In genomic region chr7:96709381-96710228, GRCh38 we compare ENCODE assay signal across 1 cellular context.
TF ChIP-seq lines count a peak whose summit lies in the region.

Gene SEM1, minus strand, starts transcription at chr7:96709846. Its CDS starts 83 bp downstream, at chr7:96709763.

TF ChIP-seq in HepG2, 621 proteins besides CTCF, POLR2A, EP300 and RAD21 (continued from another document and continues in another):
- no peak for TF ChIP-seq AFF4 (CRISPR knock-in tag; IDR thresholded peaks at IDR 0.05)
- TF ChIP-seq ZSCAN21 (CRISPR knock-in tag; IDR thresholded peaks at IDR 0.05; ENCODE audit: borderline replicate concordance), result no peak
- TF ChIP-seq KMT2A (CRISPR knock-in tag; IDR thresholded peaks at IDR 0.05), result peak; percentile 65
- TF ChIP-seq ELF3 (CRISPR knock-in tag; IDR thresholded peaks at IDR 0.05), result peak; percentile 72; the same call in 1 of the 2 replicates
- TF ChIP-seq ZBTB46 (CRISPR knock-in tag; IDR thresholded peaks at IDR 0.05; ENCODE audit: borderline replicate concordance), result no peak
- no peak for TF ChIP-seq PBX3 (CRISPR knock-in tag; IDR thresholded peaks at IDR 0.05; ENCODE audit: borderline replicate concordance)
- TF ChIP-seq CHD4 (IDR thresholded peaks at IDR 0.05; ENCODE audit: borderline replicate concordance, low read length), result no peak
- TF ChIP-seq ZNF451 (CRISPR knock-in tag; IDR thresholded peaks at IDR 0.05), result no peak
- no peak for TF ChIP-seq ZNF557 (CRISPR knock-in tag; IDR thresholded peaks at IDR 0.05)
- TF ChIP-seq KDM5B (CRISPR knock-in tag; IDR thresholded peaks at IDR 0.05; ENCODE audit: borderline replicate concordance), result peak; percentile 90; the same call in 1 of the 2 replicates
- TF ChIP-seq JUN (CRISPR knock-in tag; IDR thresholded peaks at IDR 0.05), result no peak
- no peak for TF ChIP-seq ZXDC (CRISPR knock-in tag; IDR thresholded peaks at IDR 0.05)
- TF ChIP-seq HOMEZ (CRISPR knock-in tag; IDR thresholded peaks at IDR 0.05; ENCODE audit: low read depth), result peak; percentile 72
- TF ChIP-seq CSRNP2 (CRISPR knock-in tag; conservative IDR thresholded peaks at IDR 0.05; ENCODE audit: low read depth), result no peak
- TF ChIP-seq ZNF772 (CRISPR knock-in tag; IDR thresholded peaks at IDR 0.05), result peak; percentile 73
- no peak; the same call in 1 of the 2 replicates for TF ChIP-seq STAT5B (CRISPR knock-in tag; IDR thresholded peaks at IDR 0.05)
- TF ChIP-seq SALL2 (CRISPR knock-in tag; IDR thresholded peaks at IDR 0.05), result no peak
- TF ChIP-seq TERF1 (CRISPR knock-in tag; IDR thresholded peaks at IDR 0.05), result no peak
- TF ChIP-seq ZNF589 (CRISPR knock-in tag; conservative IDR thresholded peaks at IDR 0.05), result no peak
- peak; percentile 85; the same call in 1 of the 2 replicates for TF ChIP-seq ZNF580 (CRISPR knock-in tag; IDR thresholded peaks at IDR 0.05; ENCODE audit: borderline replicate concordance, low read depth)
- TF ChIP-seq ZNF776 (CRISPR knock-in tag; IDR thresholded peaks at IDR 0.05), result peak; percentile 74; the same call in 1 of the 2 replicates
- TF ChIP-seq SRSF4 (IDR thresholded peaks at IDR 0.05; ENCODE audit: low read depth, low read length, poor library complexity, severe bottlenecking), result no peak
- TF ChIP-seq RCOR2 (CRISPR knock-in tag; IDR thresholded peaks at IDR 0.05), result no peak; the same call in 1 of the 2 replicates
- 0 out of 2 replicates have a peak, but pooled peaks have one; percentile 57 for TF ChIP-seq IKZF5 (CRISPR knock-in tag; IDR thresholded peaks at IDR 0.05)
- peak; percentile 58 for TF ChIP-seq FOXP4 (CRISPR knock-in tag; IDR thresholded peaks at IDR 0.05)
- no peak for TF ChIP-seq ZNF10 (CRISPR knock-in tag; IDR thresholded peaks at IDR 0.05; ENCODE audit: borderline replicate concordance, low read depth)
- TF ChIP-seq CREBL2 (CRISPR knock-in tag; IDR thresholded peaks at IDR 0.05; ENCODE audit: borderline replicate concordance), result no peak
- TF ChIP-seq ZNF207 (IDR thresholded peaks at IDR 0.05; ENCODE audit: borderline replicate concordance), result no peak
- no peak; the same call in 1 of the 2 replicates for TF ChIP-seq ZNF737 (CRISPR knock-in tag; IDR thresholded peaks at IDR 0.05; ENCODE audit: borderline replicate concordance)
- no peak for TF ChIP-seq CENPT (CRISPR knock-in tag; IDR thresholded peaks at IDR 0.05; ENCODE audit: low read depth)
- no peak for TF ChIP-seq ZNF790 (CRISPR knock-in tag; IDR thresholded peaks at IDR 0.05; ENCODE audit: borderline replicate concordance)
- no peak for TF ChIP-seq PREB (CRISPR knock-in tag; IDR thresholded peaks at IDR 0.05)
- peak; percentile 39; the same call in 1 of the 2 replicates for TF ChIP-seq MAX (IDR thresholded peaks at IDR 0.05)
- TF ChIP-seq SOX5 (CRISPR knock-in tag; IDR thresholded peaks at IDR 0.05; ENCODE audit: borderline replicate concordance), result 0 out of 2 replicates have a peak, but pooled peaks have one; percentile 27
- TF ChIP-seq ZSCAN20 (CRISPR knock-in tag; IDR thresholded peaks at IDR 0.05; ENCODE audit: borderline replicate concordance), result no peak; the same call in 1 of the 2 replicates
- no peak for TF ChIP-seq HHEX (CRISPR knock-in tag; IDR thresholded peaks at IDR 0.05)
- TF ChIP-seq TOPORS (CRISPR knock-in tag; IDR thresholded peaks at IDR 0.05), result no peak
- TF ChIP-seq NFKB2 (CRISPR knock-in tag; IDR thresholded peaks at IDR 0.05; ENCODE audit: borderline replicate concordance), result no peak; the same call in 1 of the 2 replicates
- TF ChIP-seq ZNF850 (CRISPR knock-in tag; conservative IDR thresholded peaks at IDR 0.05), result no peak
- TF ChIP-seq KLF15 (CRISPR knock-in tag; IDR thresholded peaks at IDR 0.05; ENCODE audit: borderline replicate concordance), result no peak
- TF ChIP-seq ZNF652 (CRISPR knock-in tag; IDR thresholded peaks at IDR 0.05; ENCODE audit: borderline replicate concordance, low read depth), result no peak
- no peak for TF ChIP-seq TSC22D2 (CRISPR knock-in tag; IDR thresholded peaks at IDR 0.05; ENCODE audit: borderline replicate concordance)
